ENCODE assay signal across 1 cellular context in genomic region chr11:3933165-3933628, GRCh38.
TF ChIP-seq lines count a peak whose summit lies in the region.

No MANE protein-coding gene starts in this region.

TF ChIP-seq in HepG2, 621 proteins besides CTCF, POLR2A, EP300 and RAD21 (continued from another document and continues in another):
- TF ChIP-seq RFX3 (CRISPR knock-in tag; IDR thresholded peaks at IDR 0.05) (no peak), NR2F1 (CRISPR knock-in tag; IDR thresholded peaks at IDR 0.05) (peak; percentile 22 to 79; a peak in 3 of 4 replicates), ZNF766 (CRISPR knock-in tag; IDR thresholded peaks at IDR 0.05; ENCODE audit: borderline replicate concordance) (no peak), SMAD1 (CRISPR knock-in tag; IDR thresholded peaks at IDR 0.05; ENCODE audit: borderline replicate concordance, low read depth) (no peak), ZNF883 (CRISPR knock-in tag; IDR thresholded peaks at IDR 0.05; ENCODE audit: not compliant biosample characterization) (no peak), SIN3A (IDR thresholded peaks at IDR 0.05; ENCODE audit: borderline replicate concordance, low read depth, low read length) (0 out of 2 replicates have a peak, but pooled peaks have one; percentile 60), ZBTB20 (CRISPR knock-in tag; IDR thresholded peaks at IDR 0.05; ENCODE audit: borderline replicate concordance, low read depth) (peak; percentile 77; the same call in 1 of the 2 replicates), ZNF792 (CRISPR knock-in tag; IDR thresholded peaks at IDR 0.05) (no peak), ZNF660 (CRISPR knock-in tag; IDR thresholded peaks at IDR 0.05; ENCODE audit: borderline replicate concordance, low read depth) (no peak), CENPT (CRISPR knock-in tag; IDR thresholded peaks at IDR 0.05; ENCODE audit: low read depth) (no peak), THAP7 (CRISPR knock-in tag; IDR thresholded peaks at IDR 0.05) (no peak), ZNF446 (CRISPR knock-in tag; IDR thresholded peaks at IDR 0.05) (no peak), REPIN1 (CRISPR knock-in tag; IDR thresholded peaks at IDR 0.05; ENCODE audit: borderline replicate concordance, low read depth) (no peak), KLF9 (CRISPR knock-in tag; IDR thresholded peaks at IDR 0.05; ENCODE audit: low read depth) (0 out of 2 replicates have a peak, but pooled peaks have one; percentile 61), SP4 (CRISPR knock-in tag; IDR thresholded peaks at IDR 0.05) (no peak), ZNF350 (CRISPR knock-in tag; IDR thresholded peaks at IDR 0.05; ENCODE audit: borderline replicate concordance, low read depth) (no peak), ZNF138 (CRISPR knock-in tag; IDR thresholded peaks at IDR 0.05; ENCODE audit: low read depth) (no peak), ZNF597 (CRISPR knock-in tag; IDR thresholded peaks at IDR 0.05) (no peak), SSRP1 (CRISPR knock-in tag; IDR thresholded peaks at IDR 0.05) (no peak), KAT8 (CRISPR knock-in tag; IDR thresholded peaks at IDR 0.05) (no peak), MED1 (CRISPR knock-in tag; IDR thresholded peaks at IDR 0.05) (peak; percentile 73; the same call in 1 of the 2 replicates), NR2F2 (IDR thresholded peaks at IDR 0.05; ENCODE audit: borderline replicate concordance, low read depth) (peak; percentile 86), THAP8 (CRISPR knock-in tag; IDR thresholded peaks at IDR 0.05; ENCODE audit: borderline replicate concordance) (no peak), THAP11 (CRISPR knock-in tag; IDR thresholded peaks at IDR 0.05) (peak; percentile 41; the same call in 1 of the 2 replicates), POLR2AphosphoS5 (IDR thresholded peaks at IDR 0.05; ENCODE audit: low read depth, low read length) (no peak), ZNF503 (CRISPR knock-in tag; IDR thresholded peaks at IDR 0.05) (no peak), AGO2 (optimal IDR thresholded peaks at IDR 0.05; ENCODE audit: low read depth, low read length) (no peak), ZFAT (CRISPR knock-in tag; conservative IDR thresholded peaks at IDR 0.05) (no peak), ZNF256 (CRISPR knock-in tag; conservative IDR thresholded peaks at IDR 0.05) (no peak), ZNF30 (CRISPR knock-in tag; IDR thresholded peaks at IDR 0.05) (no peak), RFXAP (CRISPR knock-in tag; IDR thresholded peaks at IDR 0.05; ENCODE audit: borderline replicate concordance) (0 out of 2 replicates have a peak, but pooled peaks have one; percentile 51), ADNP (CRISPR knock-in tag; IDR thresholded peaks at IDR 0.05) (no peak), ZNF7 (CRISPR knock-in tag; IDR thresholded peaks at IDR 0.05) (no peak), REXO4 (CRISPR knock-in tag; IDR thresholded peaks at IDR 0.05; ENCODE audit: borderline replicate concordance) (no peak), ZNF644 (CRISPR knock-in tag; IDR thresholded peaks at IDR 0.05; ENCODE audit: low read depth) (peak; percentile 82), ZNF816 (CRISPR knock-in tag; IDR thresholded peaks at IDR 0.05; ENCODE audit: borderline replicate concordance) (no peak), ZNF143 (CRISPR knock-in tag; IDR thresholded peaks at IDR 0.05) (no peak), KLF12 (CRISPR knock-in tag; IDR thresholded peaks at IDR 0.05; ENCODE audit: borderline replicate concordance) (no peak), TBX2 (CRISPR knock-in tag; IDR thresholded peaks at IDR 0.05; ENCODE audit: borderline replicate concordance) (peak; percentile 56; the same call in 1 of the 2 replicates), HINFP (CRISPR knock-in tag; IDR thresholded peaks at IDR 0.05; ENCODE audit: low read depth) (no peak), ZNF775 (CRISPR knock-in tag; IDR thresholded peaks at IDR 0.05; ENCODE audit: borderline replicate concordance) (no peak), ZNF569 (CRISPR knock-in tag; IDR thresholded peaks at IDR 0.05; ENCODE audit: borderline replicate concordance) (no peak), ZNF589 (CRISPR knock-in tag; conservative IDR thresholded peaks at IDR 0.05) (no peak), SYNCRIP (IDR thresholded peaks at IDR 0.05; ENCODE audit: insufficient read depth, low read depth, low read length) (no peak), PRMT3 (CRISPR knock-in tag; IDR thresholded peaks at IDR 0.05; ENCODE audit: borderline replicate concordance, low read depth) (no peak), SMC3 (IDR thresholded peaks at IDR 0.05; ENCODE audit: low read length) (peak; percentile 26; the same call in 1 of the 2 replicates), ZMYM4 (CRISPR knock-in tag; IDR thresholded peaks at IDR 0.05) (peak; percentile 78), CEBPG (CRISPR knock-in tag; IDR thresholded peaks at IDR 0.05) (peak; percentile 91), ZNF317 (CRISPR knock-in tag; IDR thresholded peaks at IDR 0.05) (0 out of 2 replicates have a peak, but pooled peaks have one; percentile 11), SNAI1 (CRISPR knock-in tag; IDR thresholded peaks at IDR 0.05; ENCODE audit: borderline replicate concordance) (no peak), ZNF160 (CRISPR knock-in tag; IDR thresholded peaks at IDR 0.05) (no peak), ZNF451 (CRISPR knock-in tag; IDR thresholded peaks at IDR 0.05) (no peak), CBFB (CRISPR knock-in tag; IDR thresholded peaks at IDR 0.05) (no peak), ZNF598 (CRISPR knock-in tag; IDR thresholded peaks at IDR 0.05; ENCODE audit: borderline replicate concordance) (no peak), NFE2 (CRISPR knock-in tag; IDR thresholded peaks at IDR 0.05) (no peak), ZNF552 (CRISPR knock-in tag; IDR thresholded peaks at IDR 0.05; ENCODE audit: borderline replicate concordance) (no peak), ZSCAN29 (CRISPR knock-in tag; conservative IDR thresholded peaks at IDR 0.05) (no peak), CCDC6 (CRISPR knock-in tag; IDR thresholded peaks at IDR 0.05) (no peak), ZNF264 (CRISPR knock-in tag; IDR thresholded peaks at IDR 0.05) (0 out of 2 replicates have a peak, but pooled peaks have one; percentile 59), FUBP1 (CRISPR knock-in tag; IDR thresholded peaks at IDR 0.05; ENCODE audit: borderline replicate concordance) (no peak), ZSCAN20 (CRISPR knock-in tag; IDR thresholded peaks at IDR 0.05; ENCODE audit: borderline replicate concordance) (no peak), MTA1 (CRISPR knock-in tag; IDR thresholded peaks at IDR 0.05; ENCODE audit: borderline replicate concordance) (no peak; the same call in 1 of the 2 replicates), ZNF768 (CRISPR knock-in tag; IDR thresholded peaks at IDR 0.05) (no peak), PCBP1 (IDR thresholded peaks at IDR 0.05; ENCODE audit: borderline replicate concordance, low read depth, low read length) (no peak), ZNF282 (IDR thresholded peaks at IDR 0.05; ENCODE audit: partially characterized antibody) (no peak), NPAS2 (CRISPR knock-in tag; IDR thresholded peaks at IDR 0.05; ENCODE audit: borderline replicate concordance) (no peak), AHDC1 (CRISPR knock-in tag; IDR thresholded peaks at IDR 0.05; ENCODE audit: borderline replicate concordance) (peak; percentile 54; the same call in 1 of the 2 replicates), ZNF33B (CRISPR knock-in tag; IDR thresholded peaks at IDR 0.05) (no peak), ZNF878 (CRISPR knock-in tag; IDR thresholded peaks at IDR 0.05) (peak; percentile 38; the same call in 1 of the 2 replicates)
